In the genomic region with DNA sequence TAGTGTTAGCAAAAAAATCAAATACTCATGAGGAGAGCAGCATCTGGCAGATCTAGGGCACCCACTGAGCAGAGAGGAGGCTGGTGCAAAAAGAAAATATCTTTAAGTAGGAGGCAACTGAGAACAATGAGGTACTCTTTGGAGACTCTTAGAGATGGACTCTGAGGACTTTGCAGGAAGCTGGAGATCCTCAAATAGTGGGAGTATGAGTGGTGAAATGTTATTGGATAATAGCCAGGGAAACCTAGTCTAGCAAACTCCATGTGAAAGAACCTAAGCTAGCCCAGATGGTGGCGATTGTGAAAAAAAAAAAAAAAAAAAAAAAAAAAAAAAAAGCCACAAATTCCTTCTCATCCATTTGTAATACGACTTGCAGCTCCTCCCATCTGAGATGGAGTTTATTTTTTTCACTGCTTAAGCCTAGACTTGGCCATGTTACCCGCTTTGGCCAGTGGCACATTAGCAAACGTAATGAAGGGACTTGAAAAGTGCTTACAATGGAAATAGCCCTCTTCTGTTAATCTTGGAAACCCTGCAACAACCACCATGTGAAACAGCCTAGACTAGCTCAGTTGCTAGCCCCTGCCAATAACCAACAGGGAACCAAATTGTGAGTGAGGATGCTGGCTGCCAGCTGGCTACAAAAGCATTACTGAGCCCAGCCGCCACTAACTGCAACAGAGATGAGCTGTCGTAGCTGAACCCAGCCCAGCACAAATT, we compare ENCODE assay signal across 14 cellular contexts.
DNase-seq lines count a peak whose midpoint lies in the region; ATAC-seq and TF ChIP-seq lines count a peak whose summit lies in the region.
"Had no signal": no experiment of that assay in that cellular context is flagged by ENCODE, and none has a peak within 500 bp of the region (broad histone marks: within the 10 kb centered on the region; RNA-seq: fewer than 3 reads in every experiment).

No MANE protein-coding gene starts in this region.

- DNase-seq in MG63: peak; percentile 74
- peak; percentile 38 for DNase-seq in choroid plexus epithelial cell (ENCODE audit: low read depth)
- peak; percentile 16 to 76 for DNase-seq in hippocampal formation (lab: John Stamatoyannopoulos, UW)
- DNase-seq in stromal cell of bone marrow (ENCODE audit: low read depth): peak; percentile 59
- DNase-seq in SK-N-DZ (ENCODE audit: low spot score): no peak
- no peak for DNase-seq in activated CD4-positive, CD25-positive, alpha-beta regulatory T cell treated with anti-CD3 and anti-CD28 coated beads, Interleukin-2, amount 50 U/mL, for 72 hours
- DNase-seq in GDM1 (lab: John Stamatoyannopoulos, UW): no peak
- DNase-seq: CD8-positive, alpha-beta T cell; KBM-7; NCI-H2107; stimulated activated CD4-positive, alpha-beta T cell treated with anti-CD3 and anti-CD28 coated beads, Interleukin-2, amount 100 ng/mL, for 48 hours; stimulated activated naive CD4-positive, alpha-beta T cell treated with Interleukin-2 at 50 U/mL for 16 hours had no signal

- no peak for TF ChIP-seq CTCF in choroid plexus epithelial cell (conservative IDR thresholded peaks at IDR 0.05; ENCODE audit: low read depth, low read length)

- no peaks in the 10 kb centered on the region for H3K27me3 ChIP-seq in MG63

- H3K9me3 ChIP-seq in MG63: peaks cover 3% of the 10 kb centered on the region; the same call in 1 of the 2 replicates

- H3K4me3 ChIP-seq in MG63 (no peak overlapping the region), choroid plexus epithelial cell (ENCODE audit: low read depth, low read length) (no peak overlapping the region)
- H3K4me3 ChIP-seq: GM23338 had no signal

- H3K36me3 ChIP-seq in MG63: no peaks in the 10 kb centered on the region

- no peak for ATAC-seq in HG02759 (IDR thresholded peaks at IDR 0.05; ENCODE audit: unreplicated experiment)
- ATAC-seq: CD8-positive, alpha-beta T cell; GM23338 had no signal

Comparison
In these comparisons a context has a peak if more than half of its experiments do, and no peak if none do; other contexts are left out.
1. DNase-seq: peak in MG63 (single experiment), choroid plexus epithelial cell (single experiment), hippocampal formation (2 of 2) and stromal cell of bone marrow (single experiment); none in SK-N-DZ (single experiment), activated CD4-positive, CD25-positive, alpha-beta regulatory T cell treated with anti-CD3 and anti-CD28 coated beads, Interleukin-2, amount 50 U/mL, for 72 hours (single experiment) and GDM1 (single experiment).